In genomic region chr14:52026921-52027320, GRCh38 we compare ENCODE assay signal across 10 cellular contexts. TPM values are rescaled to one million over a fixed set of nuclear protein-coding genes. Genes with fewer than 3 reads are reported as not detected.
"Had no signal": no experiment of that assay in that cellular context is flagged by ENCODE, and none has a peak within 500 bp of the region (broad histone marks: within the 10 kb centered on the region; RNA-seq: fewer than 3 reads in every experiment).

No MANE protein-coding gene starts in this region.

- DNase-seq: activated naive CD4-positive, alpha-beta T cell treated with anti-CD3 and anti-CD28 coated beads, Interleukin-2, amount 50 U/mL, for 16 hours; activated T-cell treated with anti-CD3 and anti-CD28 coated beads, Interleukin-2, amount 50 U/mL, for 1 hour; amniotic stem cell; cerebellar nuclear complex; naive thymus-derived CD8-positive, alpha-beta T cell; sigmoid colon; stimulated activated CD4-positive, alpha-beta T cell treated with anti-CD3 and anti-CD28 coated beads, Interleukin-2, amount 100 ng/mL, for 48 hours; stimulated activated naive CD4-positive, alpha-beta T cell treated with Interleukin-2 at 50 U/mL for 16 hours; testis had no signal

- H3K27me3 ChIP-seq: sigmoid colon, testis had no signal

- H3K4me1 ChIP-seq: prostate gland, testis had no signal

- H3K9me3 ChIP-seq: prostate gland, testis had no signal

- H3K4me3 ChIP-seq: prostate gland, sigmoid colon, testis had no signal

- H3K36me3 ChIP-seq: prostate gland had no signal

- ATAC-seq: naive thymus-derived CD8-positive, alpha-beta T cell had no signal

- H3K27ac ChIP-seq: prostate gland, testis had no signal

RNA-seq across cellular contexts. Expression of gene NID2, which starts 41.9 kb away (rescaled TPM):
- total RNA-seq: naive thymus-derived CD8-positive, alpha-beta T cell had no signal
